In genomic region chr7:3042861-3043489, GRCh38 we compare ENCODE assay signal across 9 cellular contexts. TPM values are rescaled to one million over a fixed set of nuclear protein-coding genes. Genes with fewer than 3 reads are reported as not detected.
A peak's percentile ranks its signal among the peaks of the same experiment; 100 is the strongest.
DNase-seq lines count a peak whose midpoint lies in the region; ATAC-seq, FAIRE-seq and TF ChIP-seq lines count a peak whose summit lies in the region.
"Had no signal": no experiment of that assay in that cellular context is flagged by ENCODE, and none has a peak within 500 bp of the region (broad histone marks: within the 10 kb centered on the region; RNA-seq: fewer than 3 reads in every experiment).

No MANE protein-coding gene starts in this region.

- peaks cover 11 to 17% of the 10 kb centered on the region in 2 experiments for H3K4me1 Mint-ChIP-seq in H9
- H3K4me1 Mint-ChIP-seq in astrocyte (ENCODE audit: low read depth, unreplicated experiment), result no peaks in the 10 kb centered on the region

- intact Hi-C loops in pancreas (cut with DNase I), result no loop called here

- no peak overlapping the region for H3K56ac ChIP-seq in H9 (ENCODE audit: insufficient read length, low read depth, low read length)

- peaks cover 8% of the 10 kb centered on the region for H3K23me2 ChIP-seq in H9 (ENCODE audit: insufficient read length, low read depth, low read length, poor library complexity, severe bottlenecking)

- H4K20me1 ChIP-seq in H9 (ENCODE audit: control insufficient read depth, insufficient read depth, insufficient read length) (no peaks in the 10 kb centered on the region), astrocyte (ENCODE audit: insufficient read depth, low read length) (no peaks in the 10 kb centered on the region)

- no peak overlapping the region for H3K27ac Mint-ChIP-seq in H9
- H3K27ac Mint-ChIP-seq in astrocyte (ENCODE audit: unreplicated experiment), result no peak overlapping the region

- TF ChIP-seq CTCF in GM10266 (IDR thresholded peaks at IDR 0.05; ENCODE audit: control insufficient read depth, insufficient read depth, low read depth, missing control alignments) (no peak), H9 (conservative IDR thresholded peaks at IDR 0.05) (no peak), astrocyte (IDR thresholded peaks at IDR 0.05; ENCODE audit: insufficient read depth, low read depth, low read length) (no peak), pancreas (IDR thresholded peaks at IDR 0.05) (no peak)

- H3K4me3 Mint-ChIP-seq in H9 (peak overlapping the region; percentile 72 to 85), astrocyte (ENCODE audit: unreplicated experiment) (peak overlapping the region; percentile 68)

- no peak overlapping the region for H3K9ac ChIP-seq in H9 (ENCODE audit: extremely low read depth, insufficient read length, low read length)
- H3K9ac ChIP-seq in astrocyte (ENCODE audit: low read length), result no peak overlapping the region

- H2AFZ ChIP-seq in H9 (ENCODE audit: low read length), result peak overlapping the region; percentile 87
- no peak overlapping the region for H2AFZ ChIP-seq in astrocyte (ENCODE audit: low read depth, low read length)

- H3K4me3 ChIP-seq in astrocyte (ENCODE audit: insufficient read depth, low read depth, low read length) (no peak overlapping the region), pancreas (peak overlapping the region in 1 of 4 donors; percentile 39)

- H3K4me2 ChIP-seq in H9 (ENCODE audit: insufficient read depth, insufficient read length, low read length) (peak overlapping the region; percentile 89), astrocyte (ENCODE audit: low read length) (peak overlapping the region; percentile 59)

- no CpG with 5 or more reads among the region's 17 CpGs for WGBS in H9 (ENCODE audit: extremely low coverage, insufficient read length, low lambda C conversion rate)
- WGBS in pancreas, 2 donors, result 31 to 41% methylated on average over 17 of the region's 17 CpGs

- H2BK120ac ChIP-seq in H9 (ENCODE audit: low read depth, low read length, poor library complexity, severe bottlenecking), result no peak overlapping the region

- peak in 3 of 4 donors; percentile 30 to 62 (median 48) for ATAC-seq in pancreas

- peak overlapping the region; percentile 25 for H3K18ac ChIP-seq in H9 (ENCODE audit: insufficient read length, low read depth, low read length)

- no peaks in the 10 kb centered on the region; the same call in 1 of the 2 replicates for H3K27me3 Mint-ChIP-seq in H9 (ENCODE audit: low read depth)
- no peaks in the 10 kb centered on the region for H3K27me3 Mint-ChIP-seq in astrocyte (ENCODE audit: low read depth, unreplicated experiment)

- H2BK12ac ChIP-seq in H9 (ENCODE audit: insufficient read length, low read depth, low read length), result no peak overlapping the region

- no peak overlapping the region for H3K4ac ChIP-seq in H9 (ENCODE audit: low read depth, low read length)

- H3K14ac ChIP-seq in H9 (ENCODE audit: insufficient read depth, low read length), result peak overlapping the region; percentile 59; the same call in 1 of the 2 replicates

- H3T11ph ChIP-seq in H9 (ENCODE audit: low read length), result no peak overlapping the region

- H2BK5ac ChIP-seq in H9 (ENCODE audit: insufficient read length, low read length), result no peak overlapping the region

- H3K9me3 Mint-ChIP-seq in H9, result no peaks in the 10 kb centered on the region
- H3K9me3 Mint-ChIP-seq in astrocyte (ENCODE audit: unreplicated experiment), result no peaks in the 10 kb centered on the region

- H4K91ac ChIP-seq in H9 (ENCODE audit: insufficient read length, low read depth, low read length), result no peak overlapping the region

- H3K36me3 ChIP-seq in astrocyte (ENCODE audit: insufficient read depth, low read length) (no peaks in the 10 kb centered on the region), pancreas (no peaks in the 10 kb centered on the region)

- H2BK15ac ChIP-seq in H9 (ENCODE audit: low read depth, low read length), result no peak overlapping the region

- H3K36me3 Mint-ChIP-seq in H9 (ENCODE audit: insufficient read depth in 1 of 3, low read depth in 3 of 3), result peaks cover 0 to 6% (median 0%) of the 10 kb centered on the region in 3 experiments; a peak in 2 of 7 replicates
- peaks cover 1% of the 10 kb centered on the region for H3K36me3 Mint-ChIP-seq in astrocyte (ENCODE audit: low read depth, unreplicated experiment)

- H3K23ac ChIP-seq in H9 (ENCODE audit: insufficient read length, low read depth, low read length), result no peak overlapping the region

- no peaks in the 10 kb centered on the region for H3K27me3 ChIP-seq in H9 (ENCODE audit: insufficient read depth, low read length)
- H3K27me3 ChIP-seq in astrocyte (ENCODE audit: insufficient read depth, low read length), result no peaks in the 10 kb centered on the region
- no peaks in the 10 kb centered on the region for H3K27me3 ChIP-seq in pancreas

- H2AK5ac ChIP-seq in H9 (ENCODE audit: insufficient read length, low read length), result no peak overlapping the region

- H4K5ac ChIP-seq in H9 (ENCODE audit: insufficient read length, low read depth, low read length), result no peak overlapping the region

- FAIRE-seq in astrocyte (lab: Jason Lieb, UNC), result no peak
- no peak for FAIRE-seq in pancreas (lab: Jason Lieb, UNC)

- H3K79me1 ChIP-seq in H9 (ENCODE audit: insufficient read depth, low read depth, low read length, poor library complexity, severe bottlenecking), result no peaks in the 10 kb centered on the region

- DNase-seq in GM10266 (ENCODE audit: extremely low spot score) (peak; percentile 79), H9 (peak; percentile 45), RPMI8226 (peak; percentile 81), astrocyte (ENCODE audit: low read depth) (no peak), pancreas (peak in 1 of 6 donors; percentile 50), retina (no peak), NCI-H2107 treated with DMSO at 0.1 percent for 48 hours (lab: John Stamatoyannopoulos, UW; ENCODE audit: unreplicated experiment) (no peak), CD1c-positive myeloid dendritic cell (ENCODE audit: extremely low spot score) (no peak)

- H3K4me1 ChIP-seq in H9 (ENCODE audit: insufficient read depth, low read length) (no peaks in the 10 kb centered on the region; the same call in 1 of the 2 replicates), astrocyte (ENCODE audit: insufficient read depth, low read length) (no peaks in the 10 kb centered on the region), pancreas (no peaks in the 10 kb centered on the region)

- H3K9me3 ChIP-seq in H9 (ENCODE audit: control insufficient read depth, low read depth, low read length) (no peaks in the 10 kb centered on the region), astrocyte (ENCODE audit: insufficient read depth, low read depth, low read length) (no peaks in the 10 kb centered on the region), pancreas (no peaks in the 10 kb centered on the region)

- H2BK20ac ChIP-seq in H9 (ENCODE audit: low read depth, low read length, poor library complexity, severe bottlenecking), result no peak overlapping the region

- H3K79me2 ChIP-seq in H9 (ENCODE audit: insufficient read depth, low read length) (peaks cover 3% of the 10 kb centered on the region; the same call in 1 of the 2 replicates), astrocyte (ENCODE audit: insufficient read depth, low read length) (no peaks in the 10 kb centered on the region)

- H4K8ac ChIP-seq in H9 (replicated peaks; ENCODE audit: insufficient read length, low read depth, low read length), result no peak overlapping the region

- H3K27ac ChIP-seq in H9 (ENCODE audit: insufficient read length, low read depth, low read length) (no peak overlapping the region), astrocyte (ENCODE audit: low read depth, low read length) (no peak overlapping the region), pancreas (no peak overlapping the region)

RNA-seq across cellular contexts. Expression of gene CARD11, which starts 0.7 kb away (rescaled TPM):
- total RNA-seq in H9 (2021) (20.0 and 22.3 TPM in 2 replicates), astrocyte (6.6 and 9.5 TPM in 2 replicates), pancreas (1 to 10 TPM in 4 of 6 donors, under 1 TPM in 2; 0.31 to 6.2 (median 1.2) TPM)
- 1 to 10 TPM; 1.9 to 2.2 TPM for polyA plus RNA-seq in pancreas
- total RNA-seq: myocyte had no signal

Comparison
In these comparisons a context has a peak if more than half of its experiments do, and no peak if none do; other contexts are left out.
1. DNase-seq: peak in GM10266 (single experiment), H9 (single experiment) and RPMI8226 (single experiment); none in astrocyte (single experiment), retina (single experiment), NCI-H2107 treated with DMSO at 0.1 percent for 48 hours (single experiment) and CD1c-positive myeloid dendritic cell (single experiment).